Comparison of ENCODE assay signal across 14 cellular contexts in genomic region chr1:22533244-22533643, GRCh38. TPM values are rescaled to one million over a fixed set of nuclear protein-coding genes. Genes with fewer than 3 reads are reported as not detected.
DNase-seq lines count a peak whose midpoint lies in the region; TF ChIP-seq lines count a peak whose summit lies in the region.
"Had no signal": no experiment of that assay in that cellular context is flagged by ENCODE, and none has a peak within 500 bp of the region (broad histone marks: within the 10 kb centered on the region; RNA-seq: fewer than 3 reads in every experiment).

No MANE protein-coding gene starts in this region.

- H3K4me1 ChIP-seq in suprapubic skin, result peaks cover 9% of the 10 kb centered on the region

- peaks cover 7% of the 10 kb centered on the region for H3K9me3 Mint-ChIP-seq in glutamatergic neuron (ENCODE audit: unreplicated experiment)
- H3K9me3 Mint-ChIP-seq in activated naive CD8-positive, alpha-beta T cell treated with anti-CD3 and anti-CD28 coated beads for 36 hours, result no peaks in the 10 kb centered on the region
- H3K9me3 Mint-ChIP-seq: CD8-positive, alpha-beta T cell had no signal

- H3K4me1 Mint-ChIP-seq in glutamatergic neuron (ENCODE audit: low read depth, unreplicated experiment), result peaks cover 24% of the 10 kb centered on the region
- H3K4me1 Mint-ChIP-seq in activated naive CD8-positive, alpha-beta T cell treated with anti-CD3 and anti-CD28 coated beads for 36 hours, result peaks cover 1% of the 10 kb centered on the region

- DNase-seq in COLO668 (lab: John Stamatoyannopoulos, UW; ENCODE audit: unreplicated experiment), result peak; percentile 67
- DNase-seq in DMS53 treated with DMSO at 0.1 percent for 48 hours (lab: John Stamatoyannopoulos, UW; ENCODE audit: unreplicated experiment), result peak; percentile 19
- DNase-seq in NCI-H510A treated with DMSO at 0.1 percent for 48 hours (lab: John Stamatoyannopoulos, UW), result peak; percentile 59
- no peak for DNase-seq in glutamatergic neuron
- no peak for DNase-seq in suprapubic skin (ENCODE audit: low spot score in 2 of 2)
- no peak for DNase-seq in activated naive CD8-positive, alpha-beta T cell treated with anti-CD3 and anti-CD28 coated beads for 36 hours
- DNase-seq in T-helper 2 cell, result no peak
- DNase-seq: CD8-positive, alpha-beta T cell; DMS 273 treated with DMSO at 0.1 percent for 48 hours; Karpas-422; MM.1S; NCI-H1436; NCI-H446 treated with DMSO at 0.1 percent for 48 hours had no signal

- H3K27me3 Mint-ChIP-seq in glutamatergic neuron (ENCODE audit: unreplicated experiment), result peaks cover 7% of the 10 kb centered on the region
- H3K27me3 Mint-ChIP-seq in activated naive CD8-positive, alpha-beta T cell treated with anti-CD3 and anti-CD28 coated beads for 36 hours, result no peaks in the 10 kb centered on the region

- H3K4me3 ChIP-seq in suprapubic skin, result no peak overlapping the region

- H3K27ac Mint-ChIP-seq in glutamatergic neuron (ENCODE audit: unreplicated experiment), result peak overlapping the region; percentile 22
- no peak overlapping the region for H3K27ac Mint-ChIP-seq in activated naive CD8-positive, alpha-beta T cell treated with anti-CD3 and anti-CD28 coated beads for 36 hours
- H3K27ac Mint-ChIP-seq: CD8-positive, alpha-beta T cell had no signal

- 90% methylated on average over 6 of the region's 6 CpGs for WGBS in suprapubic skin

- no peaks in the 10 kb centered on the region for H3K9me3 ChIP-seq in suprapubic skin

- H3K36me3 ChIP-seq in suprapubic skin, result peaks cover 3% of the 10 kb centered on the region

- peaks cover 6% of the 10 kb centered on the region for H3K36me3 Mint-ChIP-seq in glutamatergic neuron (ENCODE audit: unreplicated experiment)
- peaks cover 5% of the 10 kb centered on the region for H3K36me3 Mint-ChIP-seq in activated naive CD8-positive, alpha-beta T cell treated with anti-CD3 and anti-CD28 coated beads for 36 hours

- TF ChIP-seq EP300 in suprapubic skin (IDR thresholded peaks at IDR 0.05), result no peak

- H3K27me3 ChIP-seq in suprapubic skin, result no peaks in the 10 kb centered on the region

- H3K4me3 Mint-ChIP-seq in glutamatergic neuron (ENCODE audit: unreplicated experiment), result no peak overlapping the region
- H3K4me3 Mint-ChIP-seq in activated naive CD8-positive, alpha-beta T cell treated with anti-CD3 and anti-CD28 coated beads for 36 hours, result no peak overlapping the region
- H3K4me3 Mint-ChIP-seq: CD8-positive, alpha-beta T cell had no signal

- no peak for TF ChIP-seq CTCF in glutamatergic neuron (IDR thresholded peaks at IDR 0.05; ENCODE audit: partially characterized antibody, unreplicated experiment)
- TF ChIP-seq CTCF in suprapubic skin (IDR thresholded peaks at IDR 0.05), result no peak

- TF ChIP-seq POLR2A in suprapubic skin (IDR thresholded peaks at IDR 0.05), result no peak

- H3K27ac ChIP-seq in suprapubic skin, result no peak overlapping the region

RNA-seq across cellular contexts. Expression of gene EPHA8, which starts 30.0 kb away (rescaled TPM):
- 0.69 TPM for total RNA-seq in glutamatergic neuron (ENCODE audit: unreplicated experiment)
- total RNA-seq in suprapubic skin, result under 1 TPM in 2 of 4 donors, not detected in 2; 0.34 to 0.64 TPM
- not detected for total RNA-seq in activated naive CD8-positive, alpha-beta T cell treated with anti-CD3 and anti-CD28 coated beads for 36 hours
- total RNA-seq: CD8-positive, alpha-beta T cell; T-helper 2 cell treated with Interferon-gamma antibody and Interleukin-4, amounts not matched to agents 100 ng/mL and 5 ng/mL, for 36 hours had no signal

Comparison
In these comparisons a context has a peak if more than half of its experiments do, and no peak if none do; other contexts are left out.
1. DNase-seq: peak in COLO668 (single experiment), DMS53 treated with DMSO at 0.1 percent for 48 hours (single experiment) and NCI-H510A treated with DMSO at 0.1 percent for 48 hours (single experiment); none in glutamatergic neuron (single experiment), suprapubic skin (0 of 2), activated naive CD8-positive, alpha-beta T cell treated with anti-CD3 and anti-CD28 coated beads for 36 hours (single experiment) and T-helper 2 cell (0 of 5).